In the genomic region with DNA sequence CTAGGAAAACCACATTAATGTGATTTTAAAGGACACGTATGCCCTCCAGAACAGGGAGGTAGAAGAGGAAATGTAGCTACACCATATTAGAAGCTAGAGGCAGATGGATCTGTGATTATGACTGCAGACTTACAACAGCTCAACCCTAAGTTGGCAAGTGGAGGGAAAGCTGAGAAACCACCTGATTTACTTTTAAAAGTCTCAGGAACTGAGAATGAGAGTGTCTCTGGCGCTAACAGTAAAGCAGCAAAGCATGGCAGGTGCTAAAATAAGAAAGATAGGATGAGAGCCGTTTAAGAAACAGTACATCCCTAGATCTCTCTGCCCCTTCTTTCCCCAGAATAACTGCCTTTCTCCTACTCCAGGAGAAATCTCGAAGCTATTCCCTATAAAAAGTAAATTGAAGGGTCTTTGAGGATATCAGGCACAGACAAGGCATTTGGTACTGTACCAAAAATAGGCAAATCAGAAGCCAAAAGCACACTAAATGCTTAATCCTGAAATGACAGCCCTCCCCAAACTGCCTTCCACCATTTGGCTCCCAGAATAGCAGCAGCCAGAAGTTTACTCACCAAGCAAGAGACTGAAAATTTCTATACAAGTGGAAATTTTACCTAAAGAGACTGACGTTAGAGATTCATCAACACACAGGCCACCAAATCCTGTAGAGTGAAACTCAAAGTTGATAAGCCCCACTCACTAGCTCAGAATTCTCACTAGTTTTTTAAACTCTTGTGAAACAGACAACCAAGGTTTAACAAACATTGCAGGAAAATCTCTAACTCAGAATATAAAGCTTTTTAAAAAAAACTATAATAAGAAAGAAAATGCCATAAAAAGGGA, we compare ENCODE assay signal across 1 cellular context.
TF ChIP-seq lines count a peak whose summit lies in the region.

No MANE protein-coding gene starts in this region.

TF ChIP-seq in GM12878, 131 proteins besides CTCF, POLR2A, EP300 and RAD21 (continued from another document):
- TF ChIP-seq, protein P1, sequence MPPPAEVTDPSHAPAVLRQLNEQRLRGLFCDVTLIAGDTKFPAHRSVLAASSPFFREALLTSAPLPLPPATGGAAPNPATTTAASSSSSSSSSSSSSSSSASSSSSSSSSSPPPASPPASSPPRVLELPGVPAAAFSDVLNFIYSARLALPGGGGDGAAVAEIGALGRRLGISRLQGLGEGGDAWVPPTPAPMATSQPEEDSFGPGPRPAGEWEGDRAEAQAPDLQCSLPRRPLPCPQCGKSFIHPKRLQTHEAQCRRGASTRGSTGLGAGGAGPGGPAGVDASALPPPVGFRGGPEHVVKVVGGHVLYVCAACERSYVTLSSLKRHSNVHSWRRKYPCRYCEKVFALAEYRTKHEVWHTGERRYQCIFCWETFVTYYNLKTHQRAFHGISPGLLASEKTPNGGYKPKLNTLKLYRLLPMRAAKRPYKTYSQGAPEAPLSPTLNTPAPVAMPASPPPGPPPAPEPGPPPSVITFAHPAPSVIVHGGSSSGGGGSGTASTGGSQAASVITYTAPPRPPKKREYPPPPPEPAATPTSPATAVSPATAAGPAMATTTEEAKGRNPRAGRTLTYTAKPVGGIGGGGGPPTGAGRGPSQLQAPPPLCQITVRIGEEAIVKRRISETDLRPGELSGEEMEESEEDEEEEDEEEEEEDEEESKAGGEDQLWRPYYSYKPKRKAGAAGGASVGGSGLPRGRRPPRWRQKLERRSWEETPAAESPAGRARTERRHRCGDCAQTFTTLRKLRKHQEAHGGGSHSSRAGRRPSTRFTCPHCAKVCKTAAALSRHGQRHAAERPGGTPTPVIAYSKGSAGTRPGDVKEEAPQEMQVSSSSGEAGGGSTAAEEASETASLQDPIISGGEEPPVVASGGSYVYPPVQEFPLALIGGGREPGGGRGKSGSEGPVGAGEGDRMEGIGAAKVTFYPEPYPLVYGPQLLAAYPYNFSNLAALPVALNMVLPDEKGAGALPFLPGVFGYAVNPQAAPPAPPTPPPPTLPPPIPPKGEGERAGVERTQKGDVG (CRISPR knock-in tag; IDR thresholded peaks at IDR 0.05): no peak
- TF ChIP-seq ZNF384 (IDR thresholded peaks at IDR 0.05; ENCODE audit: borderline replicate concordance, low read depth, low read length) (no peak), SPI1 (IDR thresholded peaks at IDR 0.05; ENCODE audit: borderline replicate concordance, insufficient read depth, low read depth, low read length) (peak; percentile 28; the same call in 1 of the 2 replicates), HCFC1 (IDR thresholded peaks at IDR 0.05; ENCODE audit: low read length) (no peak), ZNF207 (IDR thresholded peaks at IDR 0.05; ENCODE audit: borderline replicate concordance) (no peak), HDAC6 (IDR thresholded peaks at IDR 0.05; ENCODE audit: unreplicated experiment) (no peak), FOS (IDR thresholded peaks at IDR 0.05; ENCODE audit: borderline replicate concordance, extremely low read depth, insufficient read length) (no peak)
- TF ChIP-seq, protein P2, sequence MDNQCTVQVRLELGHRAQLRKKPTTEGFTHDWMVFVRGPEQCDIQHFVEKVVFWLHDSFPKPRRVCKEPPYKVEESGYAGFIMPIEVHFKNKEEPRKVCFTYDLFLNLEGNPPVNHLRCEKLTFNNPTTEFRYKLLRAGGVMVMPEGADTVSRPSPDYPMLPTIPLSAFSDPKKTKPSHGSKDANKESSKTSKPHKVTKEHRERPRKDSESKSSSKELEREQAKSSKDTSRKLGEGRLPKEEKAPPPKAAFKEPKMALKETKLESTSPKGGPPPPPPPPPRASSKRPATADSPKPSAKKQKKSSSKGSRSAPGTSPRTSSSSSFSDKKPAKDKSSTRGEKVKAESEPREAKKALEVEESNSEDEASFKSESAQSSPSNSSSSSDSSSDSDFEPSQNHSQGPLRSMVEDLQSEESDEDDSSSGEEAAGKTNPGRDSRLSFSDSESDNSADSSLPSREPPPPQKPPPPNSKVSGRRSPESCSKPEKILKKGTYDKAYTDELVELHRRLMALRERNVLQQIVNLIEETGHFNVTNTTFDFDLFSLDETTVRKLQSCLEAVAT (IDR thresholded peaks at IDR 0.05): no peak
